ENCODE assay signal across 8 cellular contexts in genomic region chr17:4565209-4566141, GRCh38. TPM values are rescaled to one million over a fixed set of nuclear protein-coding genes. Genes with fewer than 3 reads are reported as not detected.
DNase-seq lines count a peak whose midpoint lies in the region; ATAC-seq and TF ChIP-seq lines count a peak whose summit lies in the region.

No MANE protein-coding gene starts in this region.

- no peak for TF ChIP-seq EP300 in neural cell (conservative IDR thresholded peaks at IDR 0.05; ENCODE audit: poor library complexity, severe bottlenecking)

- H3K9me3 ChIP-seq in PC-3 (ENCODE audit: low read length), result no peaks in the 10 kb centered on the region
- no peaks in the 10 kb centered on the region for H3K9me3 ChIP-seq in neural cell (ENCODE audit: low read length)
- H3K9me3 ChIP-seq in upper lobe of right lung, result no peaks in the 10 kb centered on the region

- DNase-seq in DMS53 treated with DMSO at 0.1 percent for 48 hours (lab: John Stamatoyannopoulos, UW; ENCODE audit: unreplicated experiment) (peak; percentile 78), LHCN-M2 (ENCODE audit: low read depth) (peak; percentile 72), PC-3 (peak; percentile 74), fibroblast of the conjunctiva (ENCODE audit: low read depth) (peak; percentile 65), upper lobe of right lung (peak; percentile 71)
- DNase-seq in activated T-helper 1 cell treated with anti-CD3 and anti-CD28 coated beads, Interleukin-12 subunit alpha, Interleukin-12 subunit beta, Interleukin-2, Interleukin-4 antibody, amounts not matched to agents 30 ng/mL and 10 ng/mL and 1 ng/mL, durations not matched to agents 14 hours and 24 hours and 36 hours (ENCODE audit: low spot score), result peak; percentile 38

- POLR2A ChIA-PET in PC-3 (lab: Charles Lee; ENCODE audit: unreplicated experiment), result no interaction called here

- intact Hi-C loops in PC-3 (cut with micrococcal nuclease), result loop anchor here (1.0 kb wide), 1 partner anchor 61 kb away; no protein-coding TSS in a partner anchor
- intact Hi-C loops in activated T-helper 1 cell treated with anti-CD3 and anti-CD28 coated beads, Interleukin-12 subunit alpha, Interleukin-12 subunit beta, Interleukin-2, Interleukin-4 antibody, amounts not matched to agents 30 ng/mL and 10 ng/mL and 1 ng/mL, durations not matched to agents 14 hours and 24 hours and 36 hours (cut with micrococcal nuclease), result loop anchor here (1.0 to 10.0 kb wide), 7 partner anchors 8 to 351 kb away; partner anchors contain the start of genes CHRNE and PSMB6
- intact Hi-C loops in upper lobe of right lung (cut with DNase I), result loop anchor here (5.0 kb wide), 1 partner anchor 62 kb away; no protein-coding TSS in a partner anchor

- H3F3A ChIP-seq in PC-3 (ENCODE audit: low read length, unreplicated experiment) (no peaks in the 10 kb centered on the region), neural cell (ENCODE audit: insufficient read depth, low read length, poor library complexity, severe bottlenecking) (no peaks in the 10 kb centered on the region)

- peak overlapping the region; percentile 13 for H3K27ac Mint-ChIP-seq in activated T-helper 1 cell treated with anti-CD3 and anti-CD28 coated beads, Interleukin-12 subunit alpha, Interleukin-12 subunit beta, Interleukin-2, Interleukin-4 antibody, amounts not matched to agents 30 ng/mL and 10 ng/mL and 1 ng/mL, durations not matched to agents 14 hours and 24 hours and 36 hours

- H3K27me3 ChIP-seq in PC-3 (ENCODE audit: low read length) (no peaks in the 10 kb centered on the region), neural cell (ENCODE audit: insufficient read depth, low read depth, low read length) (no peaks in the 10 kb centered on the region), upper lobe of right lung (no peaks in the 10 kb centered on the region)

- H3K36me3 ChIP-seq in PC-3 (ENCODE audit: low read depth, low read length) (no peaks in the 10 kb centered on the region), neural cell (ENCODE audit: insufficient read depth, low read length) (no peaks in the 10 kb centered on the region), upper lobe of right lung (no peaks in the 10 kb centered on the region)

- H3K27ac ChIP-seq in PC-3 (ENCODE audit: low read length), result no peak overlapping the region
- H3K27ac ChIP-seq in neural cell (ENCODE audit: low read length), result peak overlapping the region; percentile 31
- no peak overlapping the region for H3K27ac ChIP-seq in upper lobe of right lung

- H3K4me3 ChIP-seq in PC-3 (ENCODE audit: low read length) (no peak overlapping the region; the same call in 1 of the 2 replicates), neural cell (ENCODE audit: low read length) (no peak overlapping the region), upper lobe of right lung (no peak overlapping the region)

- TF ChIP-seq CTCF in PC-3 (conservative IDR thresholded peaks at IDR 0.05; ENCODE audit: low read depth, low read length) (peak; percentile 75), neural cell (IDR thresholded peaks at IDR 0.05; ENCODE audit: poor library complexity, severe bottlenecking) (peak; percentile 91), upper lobe of right lung (IDR thresholded peaks at IDR 0.05) (peak; percentile 86)

- H3K4me2 ChIP-seq in PC-3 (ENCODE audit: low read length) (peak overlapping the region; percentile 33), neural cell (ENCODE audit: low read length) (no peak overlapping the region)

- H3K9ac ChIP-seq in PC-3 (ENCODE audit: low read length), result no peak overlapping the region
- H3K9ac ChIP-seq in neural cell (ENCODE audit: low read length), result peak overlapping the region; percentile 12

- CTCF ChIA-PET in PC-3 (lab: Charles Lee), result no interaction called here

- H3K4me1 ChIP-seq in PC-3 (ENCODE audit: insufficient read depth, low read length) (no peaks in the 10 kb centered on the region), upper lobe of right lung (peaks cover 8% of the 10 kb centered on the region)

- peak overlapping the region; percentile 65 for H2AFZ ChIP-seq in PC-3 (ENCODE audit: low read length)
- peak overlapping the region; percentile 45 for H2AFZ ChIP-seq in neural cell (ENCODE audit: low read depth, low read length)

- peak; percentile 89 for ATAC-seq in PC-3
- ATAC-seq in upper lobe of right lung, result peak; percentile 95
- ATAC-seq in GM18511 (IDR thresholded peaks at IDR 0.05; ENCODE audit: unreplicated experiment), result no peak

- H4K20me1 ChIP-seq in PC-3 (ENCODE audit: low read length) (no peaks in the 10 kb centered on the region), neural cell (ENCODE audit: insufficient read depth) (no peaks in the 10 kb centered on the region)

- H3K36me3 Mint-ChIP-seq in activated T-helper 1 cell treated with anti-CD3 and anti-CD28 coated beads, Interleukin-12 subunit alpha, Interleukin-12 subunit beta, Interleukin-2, Interleukin-4 antibody, amounts not matched to agents 30 ng/mL and 10 ng/mL and 1 ng/mL, durations not matched to agents 14 hours and 24 hours and 36 hours (ENCODE audit: low read depth), result no peaks in the 10 kb centered on the region

- peak; percentile 66 for TF ChIP-seq RAD21 in neural cell (conservative IDR thresholded peaks at IDR 0.05)

- H3K27me3 Mint-ChIP-seq in activated T-helper 1 cell treated with anti-CD3 and anti-CD28 coated beads, Interleukin-12 subunit alpha, Interleukin-12 subunit beta, Interleukin-2, Interleukin-4 antibody, amounts not matched to agents 30 ng/mL and 10 ng/mL and 1 ng/mL, durations not matched to agents 14 hours and 24 hours and 36 hours (ENCODE audit: insufficient read depth), result peaks cover 8% of the 10 kb centered on the region

- H3K4me1 Mint-ChIP-seq in activated T-helper 1 cell treated with anti-CD3 and anti-CD28 coated beads, Interleukin-12 subunit alpha, Interleukin-12 subunit beta, Interleukin-2, Interleukin-4 antibody, amounts not matched to agents 30 ng/mL and 10 ng/mL and 1 ng/mL, durations not matched to agents 14 hours and 24 hours and 36 hours (ENCODE audit: low read depth), result peaks cover 48% of the 10 kb centered on the region

- BruUV-seq in PC-3 (replicated peaks; lab: Mats Ljungman, UMichigan), result no TSS peak

- H3K9me3 Mint-ChIP-seq in activated T-helper 1 cell treated with anti-CD3 and anti-CD28 coated beads, Interleukin-12 subunit alpha, Interleukin-12 subunit beta, Interleukin-2, Interleukin-4 antibody, amounts not matched to agents 30 ng/mL and 10 ng/mL and 1 ng/mL, durations not matched to agents 14 hours and 24 hours and 36 hours, result no peaks in the 10 kb centered on the region

- H3K79me2 ChIP-seq in PC-3 (ENCODE audit: low read length), result no peaks in the 10 kb centered on the region
- no peaks in the 10 kb centered on the region for H3K79me2 ChIP-seq in neural cell (replicated peaks; ENCODE audit: insufficient read depth, low read length)

- no peaks in the 10 kb centered on the region for H3K9me2 ChIP-seq in PC-3 (replicated peaks; ENCODE audit: low read length)
- H3K9me2 ChIP-seq in neural cell (ENCODE audit: insufficient read depth, low read length), result no peaks in the 10 kb centered on the region

- H3K4me3 Mint-ChIP-seq in activated T-helper 1 cell treated with anti-CD3 and anti-CD28 coated beads, Interleukin-12 subunit alpha, Interleukin-12 subunit beta, Interleukin-2, Interleukin-4 antibody, amounts not matched to agents 30 ng/mL and 10 ng/mL and 1 ng/mL, durations not matched to agents 14 hours and 24 hours and 36 hours, result no peak overlapping the region

TF ChIP-seq in neural cell, 6 proteins besides CTCF, POLR2A, EP300 and RAD21 (continues in another document):
- TF ChIP-seq TAF1 (IDR thresholded peaks at IDR 0.05; ENCODE audit: low read depth) (no peak), POLR2AphosphoS5 (IDR thresholded peaks at IDR 0.05) (no peak), SMC3 (conservative IDR thresholded peaks at IDR 0.05; ENCODE audit: poor library complexity) (peak; percentile 67)

RNA-seq across cellular contexts. Expression of gene GGT6, which starts 5.1 kb away (rescaled TPM):
- total RNA-seq in LHCN-M2 (2014; rRNA removed) (not detected in 2 replicates), PC-3 (2014; rRNA removed) (not detected in 2 replicates), upper lobe of right lung (5.6 TPM)
- not detected for polyA plus RNA-seq in LHCN-M2 (2012)
- not detected in 2 replicates for total RNA-seq in activated T-helper 1 cell treated with anti-CD3 and anti-CD28 coated beads, Interleukin-12 subunit alpha, Interleukin-12 subunit beta, Interleukin-2, Interleukin-4 antibody, amounts not matched to agents 30 ng/mL and 10 ng/mL and 1 ng/mL, durations not matched to agents 14 hours and 24 hours and 36 hours
- polyA plus RNA-seq in neural cell, result not detected in 2 replicates
- polyA minus RNA-seq in neural cell, result not detected in 2 replicates

RNA-seq across cellular contexts. Expression of gene MYBBP1A, which starts 10.3 kb away (rescaled TPM):
- total RNA-seq in LHCN-M2 (2014; rRNA removed) (58.8 and 69.1 TPM in 2 replicates), PC-3 (2014; rRNA removed) (155 and 171 TPM in 2 replicates), upper lobe of right lung (46.7 TPM)
- 24.2 TPM for polyA plus RNA-seq in LHCN-M2 (2012)
- 186 and 195 TPM in 2 replicates for total RNA-seq in activated T-helper 1 cell treated with anti-CD3 and anti-CD28 coated beads, Interleukin-12 subunit alpha, Interleukin-12 subunit beta, Interleukin-2, Interleukin-4 antibody, amounts not matched to agents 30 ng/mL and 10 ng/mL and 1 ng/mL, durations not matched to agents 14 hours and 24 hours and 36 hours
- polyA plus RNA-seq in neural cell, result 15.6 and 21.0 TPM in 2 replicates
- 24.3 and 33.1 TPM in 2 replicates for polyA minus RNA-seq in neural cell

RNA-seq across cellular contexts. Expression of gene SMTNL2, which starts 18.9 kb away (rescaled TPM):
- total RNA-seq in LHCN-M2 (2014; rRNA removed), result not detected in 2 replicates
- polyA plus RNA-seq in LHCN-M2 (2012), result not detected
- not detected in 2 replicates for total RNA-seq in PC-3 (2014; rRNA removed)
- not detected in 2 replicates for total RNA-seq in activated T-helper 1 cell treated with anti-CD3 and anti-CD28 coated beads, Interleukin-12 subunit alpha, Interleukin-12 subunit beta, Interleukin-2, Interleukin-4 antibody, amounts not matched to agents 30 ng/mL and 10 ng/mL and 1 ng/mL, durations not matched to agents 14 hours and 24 hours and 36 hours
- 0.54 and 0.81 TPM in 2 replicates for polyA plus RNA-seq in neural cell
- 0.58 and 0.73 TPM in 2 replicates for polyA minus RNA-seq in neural cell
- 2.7 TPM for total RNA-seq in upper lobe of right lung
